In genomic region chr1:71706030-71706671, GRCh38 we compare ENCODE assay signal across 23 cellular contexts.
DNase-seq lines count a peak whose midpoint lies in the region; ATAC-seq and TF ChIP-seq lines count a peak whose summit lies in the region.
"Had no signal": no experiment of that assay in that cellular context is flagged by ENCODE, and none has a peak within 500 bp of the region (broad histone marks: within the 10 kb centered on the region; RNA-seq: fewer than 3 reads in every experiment).

No MANE protein-coding gene starts in this region.

- H3K9me3 ChIP-seq in MM.1S (replicated peaks; ENCODE audit: insufficient read depth, low read length), result no peaks in the 10 kb centered on the region
- no peaks in the 10 kb centered on the region for H3K9me3 ChIP-seq in CD8-positive, alpha-beta T cell (ENCODE audit: low read length)

- H3K4me1 Mint-ChIP-seq in stimulated activated naive B cell treated with anti-CD40 and anti-IgM and Interleukin-4, amounts not matched to agents 10 μg/mL and 1 μg/mL and 100 μg/mL, for 72 hours, result peaks cover 0 to 8% of the 10 kb centered on the region in 2 donors
- H3K4me1 Mint-ChIP-seq in CD8-positive, alpha-beta T cell (ENCODE audit: low read depth), result no peaks in the 10 kb centered on the region
- H3K4me1 Mint-ChIP-seq: naive thymus-derived CD4-positive, alpha-beta T cell had no signal

- H3K4me3 Mint-ChIP-seq in stimulated activated naive B cell treated with anti-CD40 and anti-IgM and Interleukin-4, amounts not matched to agents 10 μg/mL and 1 μg/mL and 100 μg/mL, for 72 hours, result no peak overlapping the region
- H3K4me3 Mint-ChIP-seq in CD8-positive, alpha-beta T cell, result no peak overlapping the region
- H3K4me3 Mint-ChIP-seq: activated CD8-positive, alpha-beta T cell treated with anti-CD3 and anti-CD28 coated beads for 36 hours; effector memory CD8-positive, alpha-beta T cell; naive thymus-derived CD4-positive, alpha-beta T cell had no signal

- peak overlapping the region; percentile 15; the same call in 1 of the 2 replicates for H3K4me2 ChIP-seq in MM.1S (ENCODE audit: low read depth, low read length)

- no peak overlapping the region for H3K9ac ChIP-seq in MM.1S (ENCODE audit: low read length)
- H3K9ac ChIP-seq: parathyroid adenoma had no signal

- DNase-seq in HFF-Myc (ENCODE audit: extremely low read depth, low read depth) (peak; percentile 52), MM.1S (peak; percentile 84), fibroblast of peridontal ligament (ENCODE audit: extremely low read depth) (peak; percentile 74), medulla oblongata (ENCODE audit: extremely low spot score) (no peak)
- DNase-seq in stimulated activated naive B cell treated with anti-CD40 and anti-IgM and Interleukin-4, amounts not matched to agents 10 μg/mL and 1 μg/mL and 100 μg/mL, for 72 hours, result no peak
- no peak for DNase-seq in CD8-positive, alpha-beta T cell
- no peak for DNase-seq in activated CD4-positive, alpha-beta T cell treated with anti-CD3 and anti-CD28 coated beads, Interleukin-2, amount 50 U/mL, for 48 hours
- DNase-seq: activated CD8-positive, alpha-beta T cell treated with anti-CD3 and anti-CD28 coated beads for 36 hours; activated naive CD4-positive, alpha-beta T cell treated with Interleukin-2 at 50 U/mL for 16 hours; activated T-cell treated with anti-CD3 and anti-CD28 coated beads, Interleukin-2, amount 50 U/mL, for 1 hour; effector memory CD8-positive, alpha-beta T cell; islet precursor cell; naive thymus-derived CD4-positive, alpha-beta T cell; NCI-H1048; NCI-H526; SHP77 treated with DMSO at 0.1 percent for 48 hours; stimulated activated naive CD4-positive, alpha-beta T cell; T-helper 2 cell had no signal

- POLR2A ChIA-PET in CD8-positive, alpha-beta T cell (lab: Charles Lee), result no interaction called here

- no peak overlapping the region for H3K4me3 ChIP-seq in HFF-Myc (replicated peaks; ENCODE audit: low read depth, low read length)
- H3K4me3 ChIP-seq in MM.1S (ENCODE audit: low read length), result no peak overlapping the region
- no peak overlapping the region for H3K4me3 ChIP-seq in CD8-positive, alpha-beta T cell (ENCODE audit: low read depth, low read length)
- H3K4me3 ChIP-seq: tibial nerve had no signal

- peak; percentile 56 to 73 for ATAC-seq in stimulated activated naive B cell treated with anti-CD40 and anti-IgM and Interleukin-4, amounts not matched to agents 10 μg/mL and 1 μg/mL and 100 μg/mL, for 72 hours (replicated peaks)
- ATAC-seq in CD8-positive, alpha-beta T cell, result no peak
- ATAC-seq: activated CD8-positive, alpha-beta T cell treated with anti-CD3 and anti-CD28 coated beads for 36 hours; effector memory CD8-positive, alpha-beta T cell; HCT116; naive thymus-derived CD4-positive, alpha-beta T cell; sciatic nerve had no signal

- peaks cover 8 to 11% of the 10 kb centered on the region in 2 donors for H3K9me3 Mint-ChIP-seq in stimulated activated naive B cell treated with anti-CD40 and anti-IgM and Interleukin-4, amounts not matched to agents 10 μg/mL and 1 μg/mL and 100 μg/mL, for 72 hours
- peaks cover 21% of the 10 kb centered on the region for H3K9me3 Mint-ChIP-seq in CD8-positive, alpha-beta T cell

- no peaks in the 10 kb centered on the region for H3K36me3 Mint-ChIP-seq in stimulated activated naive B cell treated with anti-CD40 and anti-IgM and Interleukin-4, amounts not matched to agents 10 μg/mL and 1 μg/mL and 100 μg/mL, for 72 hours
- H3K36me3 Mint-ChIP-seq in CD8-positive, alpha-beta T cell, result no peaks in the 10 kb centered on the region
- H3K36me3 Mint-ChIP-seq: naive thymus-derived CD4-positive, alpha-beta T cell had no signal

- TF ChIP-seq CTCF in HFF-Myc (IDR thresholded peaks at IDR 0.05; ENCODE audit: low read depth, low read length, missing control alignments), result no peak
- TF ChIP-seq CTCF in MM.1S (IDR thresholded peaks at IDR 0.05; ENCODE audit: low read length), result peak; percentile 21
- TF ChIP-seq CTCF in CD8-positive, alpha-beta T cell (IDR thresholded peaks at IDR 0.05), result no peak

- 0 out of 2 replicates have a peak, but pooled peaks cover 7% of the 10 kb centered on the region for H3F3A ChIP-seq in MM.1S (ENCODE audit: insufficient read depth, low read length)

- H3K36me3 ChIP-seq in MM.1S (replicated peaks; ENCODE audit: insufficient read depth, low read length), result no peaks in the 10 kb centered on the region
- no peaks in the 10 kb centered on the region for H3K36me3 ChIP-seq in CD8-positive, alpha-beta T cell (ENCODE audit: insufficient read depth, low read length)
- H3K36me3 ChIP-seq: tibial nerve had no signal

- H3K9me2 ChIP-seq in MM.1S (replicated peaks; ENCODE audit: insufficient read depth, low read length), result no peaks in the 10 kb centered on the region

- H3K27ac Mint-ChIP-seq in stimulated activated naive B cell treated with anti-CD40 and anti-IgM and Interleukin-4, amounts not matched to agents 10 μg/mL and 1 μg/mL and 100 μg/mL, for 72 hours, result no peak overlapping the region
- no peak overlapping the region for H3K27ac Mint-ChIP-seq in CD8-positive, alpha-beta T cell
- H3K27ac Mint-ChIP-seq: activated CD8-positive, alpha-beta T cell treated with anti-CD3 and anti-CD28 coated beads for 36 hours; effector memory CD8-positive, alpha-beta T cell; naive thymus-derived CD4-positive, alpha-beta T cell had no signal

- CTCF ChIA-PET in CD8-positive, alpha-beta T cell (lab: Charles Lee), result no interaction called here

- peak overlapping the region; percentile 56; the same call in 1 of the 2 replicates for H3K27ac ChIP-seq in MM.1S (ENCODE audit: low read length)
- H3K27ac ChIP-seq in CD8-positive, alpha-beta T cell (ENCODE audit: low read depth, low read length), result no peak overlapping the region
- H3K27ac ChIP-seq: HL-60, parathyroid adenoma, tibial nerve had no signal

- H3K79me2 ChIP-seq in MM.1S (ENCODE audit: low read length), result no peaks in the 10 kb centered on the region
- H3K79me2 ChIP-seq: parathyroid adenoma had no signal

- no peaks in the 10 kb centered on the region for H3K27me3 Mint-ChIP-seq in stimulated activated naive B cell treated with anti-CD40 and anti-IgM and Interleukin-4, amounts not matched to agents 10 μg/mL and 1 μg/mL and 100 μg/mL, for 72 hours
- H3K27me3 Mint-ChIP-seq in CD8-positive, alpha-beta T cell (ENCODE audit: low read depth), result no peaks in the 10 kb centered on the region
- H3K27me3 Mint-ChIP-seq: activated CD8-positive, alpha-beta T cell treated with anti-CD3 and anti-CD28 coated beads for 36 hours; effector memory CD8-positive, alpha-beta T cell; naive thymus-derived CD4-positive, alpha-beta T cell had no signal

- no peaks in the 10 kb centered on the region for H4K20me1 ChIP-seq in MM.1S (ENCODE audit: insufficient read depth, low read length)

- peaks cover 13% of the 10 kb centered on the region for H3K4me1 ChIP-seq in MM.1S (ENCODE audit: low read length)
- H3K4me1 ChIP-seq in CD8-positive, alpha-beta T cell (ENCODE audit: insufficient read depth, low read length), result no peaks in the 10 kb centered on the region
- H3K4me1 ChIP-seq: parathyroid adenoma, tibial nerve had no signal

- no peak overlapping the region for H2AFZ ChIP-seq in MM.1S (ENCODE audit: low read length)
- H2AFZ ChIP-seq: parathyroid adenoma had no signal

- no peaks in the 10 kb centered on the region for H3K27me3 ChIP-seq in MM.1S (replicated peaks; ENCODE audit: insufficient read depth, low read length)
- no peaks in the 10 kb centered on the region for H3K27me3 ChIP-seq in CD8-positive, alpha-beta T cell (ENCODE audit: insufficient read depth, low read length)
- H3K27me3 ChIP-seq: tibial nerve had no signal

- intact Hi-C loops in CD8-positive, alpha-beta T cell (cut with DNase I, micrococcal nuclease), result no loop called here

Comparison
In these comparisons a context has a peak if more than half of its experiments do, and no peak if none do; other contexts are left out.
1. DNase-seq: peak in HFF-Myc (single experiment), MM.1S (single experiment) and fibroblast of peridontal ligament (single experiment); none in stimulated activated naive B cell treated with anti-CD40 and anti-IgM and Interleukin-4, amounts not matched to agents 10 μg/mL and 1 μg/mL and 100 μg/mL, for 72 hours (single experiment), CD8-positive, alpha-beta T cell (0 of 7), activated CD4-positive, alpha-beta T cell treated with anti-CD3 and anti-CD28 coated beads, Interleukin-2, amount 50 U/mL, for 48 hours (0 of 2) and medulla oblongata (single experiment).